15 cellular contexts compared by ENCODE assay signal in genomic region chr4:107838763-107839162, GRCh38. TPM values are rescaled to one million over a fixed set of nuclear protein-coding genes. Genes with fewer than 3 reads are reported as not detected.
DNase-seq lines count a peak whose midpoint lies in the region; ATAC-seq and TF ChIP-seq lines count a peak whose summit lies in the region.
"Had no signal": no experiment of that assay in that cellular context is flagged by ENCODE, and none has a peak within 500 bp of the region (broad histone marks: within the 10 kb centered on the region; RNA-seq: fewer than 3 reads in every experiment).

No MANE protein-coding gene starts in this region.

- H3K27me3 Mint-ChIP-seq in type B pancreatic cell = no peaks in the 10 kb centered on the region

- no peaks in the 10 kb centered on the region for H3K9me2 ChIP-seq in PC-9 (ENCODE audit: insufficient read depth)

- no peak overlapping the region for H3K27ac Mint-ChIP-seq in type B pancreatic cell
- H3K27ac Mint-ChIP-seq: activated naive CD8-positive, alpha-beta T cell; GM23338 had no signal

- DNase-seq in SIG-M5 treated with dmso at 0.1 percent for 504 hours (lab: John Stamatoyannopoulos, UW; ENCODE audit: unreplicated experiment) (peak; percentile 42), SIG-M5 (lab: John Stamatoyannopoulos, UW) (no peak), PC-9 (no peak), foreskin keratinocyte (no peak), type B pancreatic cell (ENCODE audit: extremely low spot score, unreplicated experiment) (no peak)
- DNase-seq: ACHN, kidney glomerular epithelial cell, NCI-H1092 treated with DMSO at 0.1 percent for 48 hours, NCI-H524 treated with DMSO at 0.1 percent for 48 hours, SHP77 had no signal

- intact Hi-C loops in PC-9 (cut with micrococcal nuclease; ENCODE audit: unreplicated experiment) = no loop called here

- H3K36me3 ChIP-seq in PC-9 (ENCODE audit: low read depth) = no peaks in the 10 kb centered on the region

- H3K27me3 ChIP-seq in PC-9 (ENCODE audit: insufficient read depth, low read depth) (no peaks in the 10 kb centered on the region), foreskin keratinocyte (no peaks in the 10 kb centered on the region)

- ATAC-seq in foreskin keratinocyte (peak; percentile 35), HG03108 (IDR thresholded peaks at IDR 0.05; ENCODE audit: unreplicated experiment) (no peak), GM19395 (IDR thresholded peaks at IDR 0.05; ENCODE audit: unreplicated experiment) (no peak)
- ATAC-seq: GM23338 had no signal

- no peak overlapping the region for H2AFZ ChIP-seq in PC-9
- H2AFZ ChIP-seq: GM23338 had no signal

- H3K9me3 ChIP-seq in PC-9 (ENCODE audit: insufficient read depth, low read depth) = no peaks in the 10 kb centered on the region

- no peaks in the 10 kb centered on the region for H3K79me2 ChIP-seq in PC-9 (ENCODE audit: low read depth)

- peak overlapping the region; percentile 25; the same call in 1 of the 2 replicates for H3K27ac ChIP-seq in PC-9
- no peak overlapping the region for H3K27ac ChIP-seq in foreskin keratinocyte
- peak overlapping the region in 17 of 21 experiments; percentile 2 to 70 (median 56) for H3K27ac ChIP-seq in skin epidermis

- H3K4me3 Mint-ChIP-seq in type B pancreatic cell = no peak overlapping the region
- H3K4me3 Mint-ChIP-seq: activated naive CD8-positive, alpha-beta T cell; GM23338 had no signal

- no peaks in the 10 kb centered on the region for H3K9me3 Mint-ChIP-seq in type B pancreatic cell
- H3K9me3 Mint-ChIP-seq: GM23338 had no signal

- no peaks in the 10 kb centered on the region for H4K20me1 ChIP-seq in PC-9 (ENCODE audit: insufficient read depth)

- no TSS peak for BruUV-seq in PC-9 (replicated peaks; lab: Mats Ljungman, UMichigan)

- H3K4me2 ChIP-seq in PC-9 = no peak overlapping the region
- H3K4me2 ChIP-seq: GM23338 had no signal

- POLR2A ChIA-PET in PC-9 (lab: Charles Lee; ENCODE audit: unreplicated experiment) = no interaction called here

- TF ChIP-seq CTCF in PC-9 (conservative IDR thresholded peaks at IDR 0.05) = no peak
- TF ChIP-seq CTCF in foreskin keratinocyte (conservative IDR thresholded peaks at IDR 0.05) = no peak
- TF ChIP-seq CTCF in type B pancreatic cell (conservative IDR thresholded peaks at IDR 0.05) = no peak

- CTCF ChIA-PET in PC-9 (lab: Charles Lee) = no interaction called here

- peaks cover 13% of the 10 kb centered on the region; the same call in 1 of the 2 replicates for H3K4me1 ChIP-seq in PC-9 (replicated peaks; ENCODE audit: insufficient read depth)
- H3K4me1 ChIP-seq in foreskin keratinocyte = peaks cover 25% of the 10 kb centered on the region

- peaks cover 3% of the 10 kb centered on the region for H3K36me3 Mint-ChIP-seq in type B pancreatic cell
- H3K36me3 Mint-ChIP-seq: activated naive CD8-positive, alpha-beta T cell had no signal

- no peaks in the 10 kb centered on the region for H3F3A ChIP-seq in PC-9 (ENCODE audit: insufficient read depth, low read depth)

- H3K4me3 ChIP-seq in PC-9 = no peak overlapping the region
- no peak overlapping the region for H3K4me3 ChIP-seq in skin epidermis
- H3K4me3 ChIP-seq: GM23338 had no signal

- H3K4me1 Mint-ChIP-seq in type B pancreatic cell (ENCODE audit: unreplicated experiment) = no peaks in the 10 kb centered on the region
- H3K4me1 Mint-ChIP-seq: GM23338 had no signal

RNA-seq across cellular contexts. Expression of gene SGMS2, which starts 14.0 kb away (rescaled TPM):
- 17.0 and 17.9 TPM in 2 replicates for total RNA-seq in PC-9 (2021)
- total RNA-seq in foreskin keratinocyte = 31.5 and 35.4 TPM in 2 replicates
- polyA plus RNA-seq in foreskin keratinocyte = 4.1 and 4.5 TPM in 2 replicates
- 25.8 and 79.0 TPM in 2 replicates for total RNA-seq in type B pancreatic cell (ENCODE audit: low replicate concordance)
